ENCODE assay signal across 8 cellular contexts in genomic region chr16:51818342-51818944, GRCh38.
A peak's percentile ranks its signal among the peaks of the same experiment; 100 is the strongest.
DNase-seq lines count a peak whose midpoint lies in the region; TF ChIP-seq lines count a peak whose summit lies in the region.

No MANE protein-coding gene starts in this region.

- H3K9me3 Mint-ChIP-seq in progenitor cell of endocrine pancreas (ENCODE audit: low read depth) = peaks cover 4% of the 10 kb centered on the region

- H3K4me1 Mint-ChIP-seq in progenitor cell of endocrine pancreas (ENCODE audit: low read depth) = peaks cover 12% of the 10 kb centered on the region

- no peaks in the 10 kb centered on the region for H3K27me3 ChIP-seq in GM23248 (replicated peaks; ENCODE audit: insufficient read depth)
- H3K27me3 ChIP-seq in NT2/D1 (ENCODE audit: insufficient read depth, insufficient read length) = no peaks in the 10 kb centered on the region
- no peaks in the 10 kb centered on the region for H3K27me3 ChIP-seq in esophagus squamous epithelium

- H3F3A ChIP-seq in GM23248 (ENCODE audit: insufficient read depth) = no peaks in the 10 kb centered on the region

- H3K4me2 ChIP-seq in GM23248 (ENCODE audit: unreplicated experiment) = no peak overlapping the region

- no peaks in the 10 kb centered on the region for H3K36me3 Mint-ChIP-seq in progenitor cell of endocrine pancreas (ENCODE audit: insufficient read depth)

- H3K9ac ChIP-seq in GM23248 (no peak overlapping the region), NT2/D1 (ENCODE audit: insufficient read length, low read depth) (no peak overlapping the region)

- H3K27me3 Mint-ChIP-seq in progenitor cell of endocrine pancreas = peaks cover 40% of the 10 kb centered on the region

- no peaks in the 10 kb centered on the region for H3K79me2 ChIP-seq in GM23248 (ENCODE audit: insufficient read depth)

- in situ Hi-C loops in Caki2 (cut with HindIII; ENCODE audit: low pct_unique_long_range_greater_than_20kb, low sequenced_read_pairs) (no loop called here), GM23248 (cut with MboI) (loop anchor here (10.0 kb wide), 1 partner anchor 166 kb away; no protein-coding TSS in a partner anchor)

- H3K9me2 ChIP-seq in GM23248 (ENCODE audit: insufficient read depth) = no peaks in the 10 kb centered on the region

- H3K4me3 ChIP-seq in GM23248 (no peak overlapping the region), NT2/D1 (ENCODE audit: insufficient read length, low read depth) (no peak overlapping the region), esophagus squamous epithelium (no peak overlapping the region)

- no peaks in the 10 kb centered on the region for H3K4me1 ChIP-seq in GM23248 (ENCODE audit: insufficient read depth)
- no peaks in the 10 kb centered on the region for H3K4me1 ChIP-seq in NT2/D1 (ENCODE audit: insufficient read depth, insufficient read length)
- no peaks in the 10 kb centered on the region for H3K4me1 ChIP-seq in esophagus squamous epithelium

- intact Hi-C loops in esophagus squamous epithelium (cut with DNase I) = no loop called here

- H3K36me3 ChIP-seq in GM23248 (ENCODE audit: low read depth) (no peaks in the 10 kb centered on the region), NT2/D1 (ENCODE audit: insufficient read depth, insufficient read length, low read length) (no peaks in the 10 kb centered on the region), esophagus squamous epithelium (no peaks in the 10 kb centered on the region)

- no peak overlapping the region for H3K27ac ChIP-seq in GM23248
- H3K27ac ChIP-seq in esophagus squamous epithelium = no peak overlapping the region

- 16 to 20% methylated on average over 4 of the region's 4 CpGs for WGBS in GM23248 (ENCODE audit: low coverage in 1 of 2, low lambda C conversion rate in 2 of 2, missing lambda C conversion rate in 2 of 2), 2 experiments
- WGBS in esophagus squamous epithelium, 2 donors = 21 to 31% methylated on average over 4 of the region's 4 CpGs

- no peaks in the 10 kb centered on the region for H4K20me1 ChIP-seq in GM23248 (ENCODE audit: insufficient read depth)

- TF ChIP-seq POLR2A in esophagus squamous epithelium (IDR thresholded peaks at IDR 0.05) = no peak

- TF ChIP-seq CTCF in esophagus squamous epithelium (IDR thresholded peaks at IDR 0.05) (peak in 4 of 6 experiments; percentile 20 to 67 (median 40)), progenitor cell of endocrine pancreas (IDR thresholded peaks at IDR 0.05; ENCODE audit: unreplicated experiment) (peak; percentile 76)

- no peak overlapping the region for H2AFZ ChIP-seq in GM23248

- DNase-seq in Caki2 (ENCODE audit: low read depth) = peak; percentile 31
- peak; percentile 64 for DNase-seq in GM23248
- peak; percentile 58 for DNase-seq in NT2/D1 (ENCODE audit: low read depth, low spot score)
- DNase-seq in esophagus squamous epithelium (lab: John Stamatoyannopoulos, UW) = no peak
- DNase-seq in progenitor cell of endocrine pancreas (ENCODE audit: low spot score, unreplicated experiment) = peak; percentile 51
- DNase-seq in NCI-H524 treated with DMSO at 0.1 percent for 48 hours (lab: John Stamatoyannopoulos, UW) = no peak
- no peak for DNase-seq in GM19238 (ENCODE audit: insufficient read length, low spot score)
- no peak for DNase-seq in COR-L47 (lab: John Stamatoyannopoulos, UW)

- H3K9me3 ChIP-seq in GM23248 (ENCODE audit: low read depth) = no peaks in the 10 kb centered on the region
- no peaks in the 10 kb centered on the region; the same call in 1 of the 2 replicates for H3K9me3 ChIP-seq in NT2/D1 (ENCODE audit: insufficient read depth, low read length)
- H3K9me3 ChIP-seq in esophagus squamous epithelium = no peaks in the 10 kb centered on the region

- no peak overlapping the region for H3K27ac Mint-ChIP-seq in progenitor cell of endocrine pancreas

- H3K4me3 Mint-ChIP-seq in progenitor cell of endocrine pancreas (ENCODE audit: low read depth) = no peak overlapping the region

Comparison
In these comparisons a context has a peak if more than half of its experiments do, and no peak if none do; other contexts are left out.
1. DNase-seq: peak in Caki2 (single experiment), GM23248 (single experiment), NT2/D1 (single experiment) and progenitor cell of endocrine pancreas (single experiment); none in esophagus squamous epithelium (single experiment), NCI-H524 treated with DMSO at 0.1 percent for 48 hours (single experiment), GM19238 (single experiment) and COR-L47 (single experiment).